In genomic region chr7:100469227-100470044, GRCh38 we compare ENCODE assay signal across 1 cellular context.
TF ChIP-seq lines count a peak whose summit lies in the region.

No MANE protein-coding gene starts in this region.

TF ChIP-seq in GM23338, 12 proteins besides CTCF, POLR2A, EP300 and RAD21 (continued from another document):
- TF ChIP-seq REST (IDR thresholded peaks at IDR 0.05; ENCODE audit: unreplicated experiment) (no peak), EZH2 (IDR thresholded peaks at IDR 0.05; ENCODE audit: low read depth, unreplicated experiment) (no peak)
